In genomic region chr17:6755281-6755680, GRCh38 we compare ENCODE assay signal across 8 cellular contexts. TPM values are rescaled to one million over a fixed set of nuclear protein-coding genes. Genes with fewer than 3 reads are reported as not detected.
A peak's percentile ranks its signal among the peaks of the same experiment; 100 is the strongest.
DNase-seq lines count a peak whose midpoint lies in the region; ATAC-seq and TF ChIP-seq lines count a peak whose summit lies in the region.

No MANE protein-coding gene starts in this region.

- no peaks in the 10 kb centered on the region for H3K9me2 ChIP-seq in Karpas-422 (replicated peaks; ENCODE audit: insufficient read depth, low read length)

- no peaks in the 10 kb centered on the region for H3K36me3 Mint-ChIP-seq in natural killer cell

- H3K9me3 Mint-ChIP-seq in natural killer cell, result no peaks in the 10 kb centered on the region

- H3K36me3 ChIP-seq in Karpas-422 (ENCODE audit: insufficient read depth, low read length), result no peaks in the 10 kb centered on the region
- H3K36me3 ChIP-seq in effector memory CD4-positive, alpha-beta T cell (ENCODE audit: control insufficient read depth, insufficient read depth, low read length), result peaks cover 18% of the 10 kb centered on the region

- peak overlapping the region; percentile 99 for H3K4me3 Mint-ChIP-seq in natural killer cell

- no peaks in the 10 kb centered on the region for H4K20me1 ChIP-seq in Karpas-422 (ENCODE audit: insufficient read depth, low read depth, low read length)

- no peaks in the 10 kb centered on the region for H3K79me2 ChIP-seq in Karpas-422 (ENCODE audit: low read length)

- DNase-seq in AG08396 (ENCODE audit: low spot score), result peak; percentile 23
- DNase-seq in Karpas-422, result no peak
- no peak for DNase-seq in effector memory CD4-positive, alpha-beta T cell
- DNase-seq in natural killer cell, result no peak

- TF ChIP-seq CTCF in natural killer cell (IDR thresholded peaks at IDR 0.05), result no peak

- peak overlapping the region; percentile 58; the same call in 1 of the 2 replicates for H3K9ac ChIP-seq in Karpas-422 (ENCODE audit: low read length)

- no peaks in the 10 kb centered on the region for H3K27me3 Mint-ChIP-seq in natural killer cell (ENCODE audit: low read depth in 2 of 2)

- no peak overlapping the region for H3K27ac ChIP-seq in Karpas-422 (ENCODE audit: low read length)
- peak overlapping the region; percentile 33 for H3K27ac ChIP-seq in effector memory CD4-positive, alpha-beta T cell (ENCODE audit: insufficient read depth, low read length, poor library complexity, severe bottlenecking)

- peak overlapping the region; percentile 61 for H3K4me2 ChIP-seq in Karpas-422 (ENCODE audit: low read depth, low read length, poor library complexity, severe bottlenecking)

- peak overlapping the region; percentile 58; the same call in 1 of the 2 replicates for H3K4me3 ChIP-seq in Karpas-422 (ENCODE audit: low read length)
- peak overlapping the region; percentile 63 for H3K4me3 ChIP-seq in effector memory CD4-positive, alpha-beta T cell (ENCODE audit: insufficient read depth, low read depth, low read length, poor library complexity, severe bottlenecking)

- peak overlapping the region; percentile 91 to 97 for H3K27ac Mint-ChIP-seq in natural killer cell

- peak overlapping the region; percentile 95; the same call in 1 of the 2 replicates for H2AFZ ChIP-seq in Karpas-422 (ENCODE audit: low read length)

- intact Hi-C loops in natural killer cell (cut with micrococcal nuclease), result loop anchor here (10.0 kb wide), 1 partner anchor 260 kb away; the partner anchor contains the start of gene RNASEK

- ATAC-seq in natural killer cell (no peak), GM18907 (IDR thresholded peaks at IDR 0.05; ENCODE audit: unreplicated experiment) (no peak), HG02678 (IDR thresholded peaks at IDR 0.05; ENCODE audit: unreplicated experiment) (no peak), GM19328 (IDR thresholded peaks at IDR 0.05; ENCODE audit: unreplicated experiment) (no peak), HG03521 (IDR thresholded peaks at IDR 0.05; ENCODE audit: unreplicated experiment) (no peak)

- H3K9me3 ChIP-seq in Karpas-422 (ENCODE audit: low read length), result no peaks in the 10 kb centered on the region
- H3K9me3 ChIP-seq in effector memory CD4-positive, alpha-beta T cell (ENCODE audit: control insufficient read depth, low read length), result no peaks in the 10 kb centered on the region

- H3K4me1 Mint-ChIP-seq in natural killer cell, result peaks cover 60 to 69% of the 10 kb centered on the region in 2 donors

- H3K27me3 ChIP-seq in Karpas-422 (ENCODE audit: low read length), result no peaks in the 10 kb centered on the region
- no peaks in the 10 kb centered on the region for H3K27me3 ChIP-seq in effector memory CD4-positive, alpha-beta T cell (replicated peaks; ENCODE audit: control insufficient read depth, insufficient read depth, low read length, poor library complexity, severe bottlenecking)

- H3K4me1 ChIP-seq in Karpas-422 (ENCODE audit: low read length), result peaks cover 3% of the 10 kb centered on the region; the same call in 1 of the 2 replicates
- H3K4me1 ChIP-seq in effector memory CD4-positive, alpha-beta T cell (ENCODE audit: control insufficient read depth, insufficient read depth, low read length, poor library complexity, severe bottlenecking), result peaks cover 12% of the 10 kb centered on the region

RNA-seq across cellular contexts. Expression of gene XAF1, which starts 0.6 kb away (rescaled TPM):
- total RNA-seq in Karpas-422 (2014; rRNA removed; shearing (Covaris generic); ENCODE audit: low replicate concordance), result 4.7 and 8.3 TPM in 2 replicates
- total RNA-seq in natural killer cell, result 100 to 1,000 TPM in 1 of 3 donors, 10 to 100 TPM in 2; 64.2 to 130 (median 97.4) TPM

RNA-seq across cellular contexts. Expression of gene FBXO39, which starts 20.7 kb away (rescaled TPM):
- total RNA-seq in Karpas-422 (2014; rRNA removed; shearing (Covaris generic); ENCODE audit: low replicate concordance), result not detected in 2 replicates
- total RNA-seq in natural killer cell, result under 1 TPM; 0.40 to 0.72 (median 0.43) TPM

RNA-seq across cellular contexts. Expression of gene SLC13A5, which starts 42.1 kb away (rescaled TPM):
- not detected in 2 replicates for total RNA-seq in Karpas-422 (2014; rRNA removed; shearing (Covaris generic); ENCODE audit: low replicate concordance)
- total RNA-seq in natural killer cell, result not detected
